ENCODE assay signal across 17 cellular contexts in the genomic region with DNA sequence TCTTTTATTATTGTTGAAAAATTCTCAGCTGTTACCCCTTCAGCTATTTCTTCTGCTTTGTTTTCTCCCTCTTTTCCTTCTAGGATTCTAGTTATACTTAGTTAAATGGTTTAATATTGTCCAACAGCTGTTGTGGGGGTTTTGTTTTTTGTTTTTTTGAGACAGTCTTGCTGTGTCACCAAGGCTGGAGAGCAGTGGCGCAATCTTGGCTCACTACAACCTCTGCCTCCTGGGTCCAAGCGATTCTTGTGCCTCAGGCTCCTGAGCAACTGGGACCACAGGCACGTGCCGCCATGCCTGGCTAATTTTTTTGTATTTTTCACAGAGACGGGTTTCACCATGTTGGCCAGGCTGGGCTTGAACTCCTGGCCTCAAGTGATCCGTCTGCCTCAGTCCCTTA. TPM values are rescaled to one million over a fixed set of nuclear protein-coding genes. Genes with fewer than 3 reads are reported as not detected.
A peak's percentile ranks its signal among the peaks of the same experiment; 100 is the strongest.
DNase-seq lines count a peak whose midpoint lies in the region; ATAC-seq and TF ChIP-seq lines count a peak whose summit lies in the region.
"Had no signal": no experiment of that assay in that cellular context is flagged by ENCODE, and none has a peak within 500 bp of the region (broad histone marks: within the 10 kb centered on the region; RNA-seq: fewer than 3 reads in every experiment).

No MANE protein-coding gene starts in this region.

- H3K9me2 ChIP-seq in GM23338 (ENCODE audit: insufficient read depth), result no peaks in the 10 kb centered on the region

- no peak overlapping the region for H3K4ac ChIP-seq in trophoblast cell (ENCODE audit: low read depth, low read length)

- H3K27ac Mint-ChIP-seq in activated T-cell treated with anti-CD3 and anti-CD28 coated beads, Interleukin-2, amount 50 U/mL, for 72 hours, result peak overlapping the region; percentile 58
- peak overlapping the region; percentile 59 for H3K27ac Mint-ChIP-seq in GM23338
- peak overlapping the region; percentile 65 for H3K27ac Mint-ChIP-seq in chondrocyte (ENCODE audit: unreplicated experiment)

- H3K4me1 Mint-ChIP-seq in activated T-cell treated with anti-CD3 and anti-CD28 coated beads, Interleukin-2, amount 50 U/mL, for 72 hours (ENCODE audit: low read depth), result peaks cover 26% of the 10 kb centered on the region
- H3K4me1 Mint-ChIP-seq in GM23338 (peaks cover 7% of the 10 kb centered on the region), chondrocyte (ENCODE audit: low read depth) (peaks cover 24% of the 10 kb centered on the region)

- H2AK5ac ChIP-seq in trophoblast cell (ENCODE audit: low read length), result no peak overlapping the region

- H2AFZ ChIP-seq in GM23338 (no peak overlapping the region), trophoblast cell (ENCODE audit: insufficient read depth, low read length, poor library complexity) (no peak overlapping the region)

- WGBS in trophoblast cell (ENCODE audit: extremely low coverage, insufficient coverage, insufficient read length), result no CpG with 5 or more reads among the region's 6 CpGs

- H3K36me3 ChIP-seq in GM23338 (ENCODE audit: insufficient read depth) (peaks cover 44% of the 10 kb centered on the region), trophoblast cell (ENCODE audit: control insufficient read depth in 1 of 2, insufficient read depth in 2 of 2, low read length in 2 of 2) (peaks cover 41 to 47% of the 10 kb centered on the region in 2 experiments)

- no peak overlapping the region for H4K12ac ChIP-seq in trophoblast cell (ENCODE audit: low read depth, low read length)

- no peak for DNase-seq in activated T-cell treated with anti-CD3 and anti-CD28 coated beads, Interleukin-2, amount 50 U/mL, for 72 hours
- no peak for DNase-seq in activated T-cell treated with anti-CD3 and anti-CD28 coated beads, Interleukin-2, amount 50 U/mL, for 1 hour
- DNase-seq in GM23338 (ENCODE audit: low spot score), result no peak
- no peak for DNase-seq in chondrocyte (ENCODE audit: low spot score)
- DNase-seq in trophoblast cell, result peak; percentile 67
- no peak for DNase-seq in NCI-H69 (lab: John Stamatoyannopoulos, UW)
- no peak for DNase-seq in cardiac septum (ENCODE audit: low spot score)
- DNase-seq: DMS53, H7, KG1, MM.1S, NCI-H1105, NCI-H1694 treated with DMSO at 0.1 percent for 48 hours, NCI-H82 had no signal

- H3K27me3 Mint-ChIP-seq in activated T-cell treated with anti-CD3 and anti-CD28 coated beads, Interleukin-2, amount 50 U/mL, for 72 hours (ENCODE audit: low read depth), result no peaks in the 10 kb centered on the region
- H3K27me3 Mint-ChIP-seq in GM23338 (ENCODE audit: insufficient read depth, low read depth, poor library complexity), result no peaks in the 10 kb centered on the region
- no peaks in the 10 kb centered on the region for H3K27me3 Mint-ChIP-seq in chondrocyte (ENCODE audit: low read depth)

- no peaks in the 10 kb centered on the region for H3K9me3 Mint-ChIP-seq in activated T-cell treated with anti-CD3 and anti-CD28 coated beads, Interleukin-2, amount 50 U/mL, for 72 hours
- H3K9me3 Mint-ChIP-seq in GM23338 (no peaks in the 10 kb centered on the region; the same call in 2 of the 3 replicates), chondrocyte (ENCODE audit: low read depth) (no peaks in the 10 kb centered on the region)

- no peak overlapping the region for H3K4me3 Mint-ChIP-seq in activated T-cell treated with anti-CD3 and anti-CD28 coated beads, Interleukin-2, amount 50 U/mL, for 72 hours
- no peak overlapping the region for H3K4me3 Mint-ChIP-seq in GM23338
- H3K4me3 Mint-ChIP-seq in chondrocyte (ENCODE audit: unreplicated experiment), result no peak overlapping the region

- H3K27ac ChIP-seq in GM23338 (ENCODE audit: low read depth) (peak overlapping the region; percentile 65; the same call in 1 of the 2 replicates), trophoblast cell (ENCODE audit: low read depth, low read length) (no peak overlapping the region)
- H3K27ac ChIP-seq: C4-2B had no signal

- H3K18ac ChIP-seq in trophoblast cell (ENCODE audit: low read length), result no peak overlapping the region

- no peak for ATAC-seq in activated T-cell treated with anti-CD3 and anti-CD28 coated beads, Interleukin-2, amount 50 U/mL, for 72 hours (replicated peaks in 1 of 2)
- ATAC-seq in GM23338 (no peak), HG02571 (IDR thresholded peaks at IDR 0.05; ENCODE audit: unreplicated experiment) (no peak)
- ATAC-seq: Panc1 had no signal

- H4K8ac ChIP-seq in trophoblast cell (ENCODE audit: low read depth, low read length), result no peak overlapping the region

- H2BK12ac ChIP-seq in trophoblast cell (ENCODE audit: low read length), result no peak overlapping the region

- H3K79me2 ChIP-seq in GM23338 (replicated peaks; ENCODE audit: insufficient read depth) (peaks cover 73% of the 10 kb centered on the region), trophoblast cell (ENCODE audit: control insufficient read depth, insufficient read depth, low read length, poor library complexity) (no peaks in the 10 kb centered on the region)

- no peak overlapping the region for H3K14ac ChIP-seq in trophoblast cell (ENCODE audit: low read length)

- H4K20me1 ChIP-seq in GM23338 (replicated peaks; ENCODE audit: insufficient read depth), result peaks cover 50% of the 10 kb centered on the region

- intact Hi-C loops in cardiac septum (cut with DNase I), result no loop called here

- no peak for TF ChIP-seq CTCF in GM23338 (conservative IDR thresholded peaks at IDR 0.05; ENCODE audit: low read depth in 2 of 2)
- no peak for TF ChIP-seq CTCF in chondrocyte (IDR thresholded peaks at IDR 0.05)

- H3K9ac ChIP-seq in trophoblast cell (ENCODE audit: low read length), result no peak overlapping the region

- peaks cover 18% of the 10 kb centered on the region; the same call in 1 of the 2 replicates for H3F3A ChIP-seq in GM23338 (replicated peaks; ENCODE audit: low read depth)

- no peak overlapping the region for H2BK5ac ChIP-seq in trophoblast cell (ENCODE audit: low read depth, low read length, poor library complexity)

- H3K4me2 ChIP-seq in GM23338 (no peak overlapping the region), trophoblast cell (ENCODE audit: low read length) (no peak overlapping the region)

- H3K4me1 ChIP-seq in GM23338 (ENCODE audit: insufficient read depth), result no peaks in the 10 kb centered on the region; the same call in 1 of the 2 replicates
- peaks cover 3 to 6% of the 10 kb centered on the region in 2 experiments for H3K4me1 ChIP-seq in trophoblast cell (ENCODE audit: control insufficient read depth in 1 of 2, insufficient read depth in 2 of 2, low read length in 2 of 2)

- H3K27me3 ChIP-seq in GM23338 (ENCODE audit: insufficient read depth), result no peaks in the 10 kb centered on the region
- H3K27me3 ChIP-seq in trophoblast cell (ENCODE audit: insufficient read depth, low read length), result no peaks in the 10 kb centered on the region

- H3K36me3 Mint-ChIP-seq in activated T-cell treated with anti-CD3 and anti-CD28 coated beads, Interleukin-2, amount 50 U/mL, for 72 hours (ENCODE audit: insufficient read depth in 2 of 2), result peaks cover 9 to 34% of the 10 kb centered on the region in 2 donors
- H3K36me3 Mint-ChIP-seq in GM23338 (ENCODE audit: low read depth), result peaks cover 70% of the 10 kb centered on the region
- peaks cover 18% of the 10 kb centered on the region for H3K36me3 Mint-ChIP-seq in chondrocyte (ENCODE audit: low read depth)

- peaks cover 2% of the 10 kb centered on the region for H3K79me1 ChIP-seq in trophoblast cell (ENCODE audit: low read length)

- H2BK120ac ChIP-seq in trophoblast cell (ENCODE audit: insufficient read depth, low read length, poor library complexity), result no peak overlapping the region

- no peak overlapping the region for H3K23ac ChIP-seq in trophoblast cell (ENCODE audit: low read length)

- no peak overlapping the region for H4K91ac ChIP-seq in trophoblast cell (ENCODE audit: low read depth, low read length)

- no peak overlapping the region for H3K4me3 ChIP-seq in GM23338
- H3K4me3 ChIP-seq in trophoblast cell (ENCODE audit: low read depth, low read length), result no peak overlapping the region

- H3K9me3 ChIP-seq in trophoblast cell (ENCODE audit: insufficient read depth, low read depth, low read length), result no peaks in the 10 kb centered on the region

TF ChIP-seq in GM23338, 12 proteins besides CTCF, POLR2A, EP300 and RAD21 (continues in another document):
- TF ChIP-seq NANOG (IDR thresholded peaks at IDR 0.05; ENCODE audit: borderline replicate concordance) (no peak), STAT1 (IDR thresholded peaks at IDR 0.05; ENCODE audit: unreplicated experiment) (no peak), ZNF114 (CRISPR knock-in tag; IDR thresholded peaks at IDR 0.05) (no peak), EZH2 (IDR thresholded peaks at IDR 0.05; ENCODE audit: low read depth, unreplicated experiment) (no peak)
- TF ChIP-seq, protein P1, sequence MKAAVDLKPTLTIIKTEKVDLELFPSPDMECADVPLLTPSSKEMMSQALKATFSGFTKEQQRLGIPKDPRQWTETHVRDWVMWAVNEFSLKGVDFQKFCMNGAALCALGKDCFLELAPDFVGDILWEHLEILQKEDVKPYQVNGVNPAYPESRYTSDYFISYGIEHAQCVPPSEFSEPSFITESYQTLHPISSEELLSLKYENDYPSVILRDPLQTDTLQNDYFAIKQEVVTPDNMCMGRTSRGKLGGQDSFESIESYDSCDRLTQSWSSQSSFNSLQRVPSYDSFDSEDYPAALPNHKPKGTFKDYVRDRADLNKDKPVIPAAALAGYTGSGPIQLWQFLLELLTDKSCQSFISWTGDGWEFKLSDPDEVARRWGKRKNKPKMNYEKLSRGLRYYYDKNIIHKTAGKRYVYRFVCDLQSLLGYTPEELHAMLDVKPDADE (IDR thresholded peaks at IDR 0.05), result no peak

RNA-seq across cellular contexts. Expression of a gene that starts 12.7 kb away (rescaled TPM):
- 10 to 100 TPM; 36.6 to 40.7 TPM for total RNA-seq in activated T-cell treated with anti-CD3 and anti-CD28 coated beads, Interleukin-2, amount 50 U/mL, for 72 hours
- 37.6 and 57.0 TPM in 2 replicates for total RNA-seq in GM23338 (2014; rRNA removed; shearing (Covaris generic))
- polyA plus RNA-seq in GM23338 (2016; fragmentation: Nextera tagmentation; extraction: Ambion mirVana), result 53.8 and 55.0 TPM in 2 replicates
- total RNA-seq in chondrocyte, result 33.8 to 34.8 TPM (median 34.5 TPM) in 3 replicates
- polyA plus RNA-seq in trophoblast cell (2013), result 24.1 and 24.8 TPM in 2 replicates
- total RNA-seq in cardiac septum, result 27.9 TPM

RNA-seq across cellular contexts. Expression of a gene that starts 12.8 kb away (rescaled TPM):
- total RNA-seq in activated T-cell treated with anti-CD3 and anti-CD28 coated beads, Interleukin-2, amount 50 U/mL, for 72 hours, result 100 to 1,000 TPM; 164 to 223 TPM
- 60.6 and 72.0 TPM in 2 replicates for total RNA-seq in GM23338 (2014; rRNA removed; shearing (Covaris generic))
- 27.4 and 30.6 TPM in 2 replicates for polyA plus RNA-seq in GM23338 (2016; fragmentation: Nextera tagmentation; extraction: Ambion mirVana)
- total RNA-seq in chondrocyte (61.2 to 66.2 TPM (median 65.0 TPM) in 3 replicates), cardiac septum (40.1 TPM)
- polyA plus RNA-seq in trophoblast cell (2013), result 92.9 and 93.6 TPM in 2 replicates

RNA-seq across cellular contexts. Expression of a gene that starts 50.2 kb away (rescaled TPM):
- 10 to 100 TPM; 16.7 to 20.3 TPM for total RNA-seq in activated T-cell treated with anti-CD3 and anti-CD28 coated beads, Interleukin-2, amount 50 U/mL, for 72 hours
- 23.4 and 28.8 TPM in 2 replicates for total RNA-seq in GM23338 (2014; rRNA removed; shearing (Covaris generic))
- 23.5 and 26.1 TPM in 2 replicates for polyA plus RNA-seq in GM23338 (2016; fragmentation: Nextera tagmentation; extraction: Ambion mirVana)
- total RNA-seq in chondrocyte (9.3 to 14.4 TPM (median 9.8 TPM) in 3 replicates), cardiac septum (6.3 TPM)
- 12.5 and 14.4 TPM in 2 replicates for polyA plus RNA-seq in trophoblast cell (2013)

Comparison
In these comparisons a context has a peak if more than half of its experiments do, and no peak if none do; other contexts are left out.
1. DNase-seq: peak in trophoblast cell (2 of 2); none in activated T-cell treated with anti-CD3 and anti-CD28 coated beads, Interleukin-2, amount 50 U/mL, for 72 hours (0 of 2), activated T-cell treated with anti-CD3 and anti-CD28 coated beads, Interleukin-2, amount 50 U/mL, for 1 hour (single experiment), GM23338 (single experiment), chondrocyte (single experiment), NCI-H69 (single experiment) and cardiac septum (single experiment).
2. Peak in every context shown above with its lines, with median percentiles within 50 percentile points of each other: H3K27ac Mint-ChIP-seq.